In the genomic region with DNA sequence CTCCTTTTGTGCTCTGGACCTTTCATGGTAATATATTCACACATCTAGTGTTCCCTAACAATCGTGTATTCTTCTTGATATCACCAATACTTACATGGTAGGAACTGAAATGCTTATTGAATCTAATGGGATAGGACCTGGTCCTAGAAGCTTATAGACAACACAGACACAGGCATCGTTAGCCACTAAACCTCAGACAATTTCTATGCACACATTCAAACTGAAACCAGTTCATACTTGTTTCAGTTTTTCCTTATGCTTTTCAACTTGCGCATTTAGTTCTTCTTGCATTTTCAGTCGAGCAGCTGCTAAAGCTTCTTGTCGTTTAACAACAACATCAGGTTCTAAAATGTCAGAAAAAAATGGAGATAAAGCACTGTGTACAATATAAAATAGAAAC, we compare ENCODE assay signal across 9 cellular contexts. TPM values are rescaled to one million over a fixed set of nuclear protein-coding genes. Genes with fewer than 3 reads are reported as not detected.
DNase-seq lines count a peak whose midpoint lies in the region; ATAC-seq and TF ChIP-seq lines count a peak whose summit lies in the region.
"Had no signal": no experiment of that assay in that cellular context is flagged by ENCODE, and none has a peak within 500 bp of the region (broad histone marks: within the 10 kb centered on the region; RNA-seq: fewer than 3 reads in every experiment).

No MANE protein-coding gene starts in this region.

- no peaks in the 10 kb centered on the region for H3K9me2 ChIP-seq in GM23248 (ENCODE audit: insufficient read depth)

- H3K27me3 ChIP-seq in GM23248 (replicated peaks; ENCODE audit: insufficient read depth) (no peaks in the 10 kb centered on the region), Panc1 (ENCODE audit: control insufficient read depth, insufficient read depth, low read length) (no peaks in the 10 kb centered on the region)
- H3K27me3 ChIP-seq: body of pancreas had no signal

- no peak overlapping the region for H3K4me2 ChIP-seq in GM23248 (ENCODE audit: unreplicated experiment)

- BruUV-seq in Panc1 (replicated peaks; lab: Mats Ljungman, UMichigan) = TSS peak; percentile 58

- H3K36me3 Mint-ChIP-seq in activated naive CD4-positive, alpha-beta T cell treated with anti-CD3 and anti-CD28 coated beads, Interleukin-2, amount 50 U/mL, for 24 hours = peaks cover 16% of the 10 kb centered on the region
- peaks cover 38% of the 10 kb centered on the region for H3K36me3 Mint-ChIP-seq in type B pancreatic cell
- H3K36me3 Mint-ChIP-seq in osteocyte (ENCODE audit: unreplicated experiment) = peaks cover 48% of the 10 kb centered on the region

- H3K79me2 ChIP-seq in GM23248 (ENCODE audit: insufficient read depth) = peaks cover 43% of the 10 kb centered on the region

- H3K4me3 ChIP-seq in GM23248 (no peak overlapping the region), Panc1 (ENCODE audit: low read depth in 2 of 2, low read length in 2 of 2) (no peak overlapping the region)
- H3K4me3 ChIP-seq: body of pancreas had no signal

- TF ChIP-seq CTCF in Panc1 (IDR thresholded peaks at IDR 0.05) (no peak), type B pancreatic cell (conservative IDR thresholded peaks at IDR 0.05) (no peak), osteocyte (IDR thresholded peaks at IDR 0.05) (no peak)

- H3K9me3 ChIP-seq in GM23248 (ENCODE audit: low read depth) (no peaks in the 10 kb centered on the region), Panc1 (ENCODE audit: control insufficient read depth, insufficient read depth, low read depth, low read length) (no peaks in the 10 kb centered on the region)
- H3K9me3 ChIP-seq: body of pancreas had no signal

- intact Hi-C loops in Panc1 (cut with micrococcal nuclease; ENCODE audit: unreplicated experiment) = no loop called here

- H3K27ac ChIP-seq in GM23248 = no peak overlapping the region
- H3K27ac ChIP-seq in Panc1 (ENCODE audit: low read length) = no peak overlapping the region
- H3K27ac ChIP-seq: body of pancreas had no signal

- H3K36me3 ChIP-seq in GM23248 (ENCODE audit: low read depth) = peaks cover 54% of the 10 kb centered on the region
- peaks cover 42% of the 10 kb centered on the region for H3K36me3 ChIP-seq in Panc1 (ENCODE audit: control insufficient read depth, insufficient read depth, low read length)

- peak overlapping the region; percentile 57 for H3K4me3 Mint-ChIP-seq in activated naive CD4-positive, alpha-beta T cell treated with anti-CD3 and anti-CD28 coated beads, Interleukin-2, amount 50 U/mL, for 24 hours
- H3K4me3 Mint-ChIP-seq in type B pancreatic cell = peak overlapping the region; percentile 4
- H3K4me3 Mint-ChIP-seq in osteocyte (ENCODE audit: unreplicated experiment) = no peak overlapping the region

- WGBS in GM23248 (ENCODE audit: low coverage in 1 of 2, low lambda C conversion rate in 2 of 2, missing lambda C conversion rate in 2 of 2), 2 experiments = 74 to 80% methylated on average over 5 of the region's 5 CpGs

- no peak for DNase-seq in activated naive CD4-positive, alpha-beta T cell treated with Interleukin-2 at 50 U/mL for 16 hours
- DNase-seq in GM23248 = no peak
- no peak for DNase-seq in Panc1 (ENCODE audit: low read depth, low spot score)
- no peak for DNase-seq in type B pancreatic cell (ENCODE audit: extremely low spot score, unreplicated experiment)
- no peak for DNase-seq in GDM1 (lab: John Stamatoyannopoulos, UW)
- no peak for DNase-seq in NCI-H1105 (lab: John Stamatoyannopoulos, UW)
- DNase-seq in osteocyte (ENCODE audit: extremely low spot score, unreplicated experiment) = no peak
- DNase-seq: body of pancreas had no signal

- peak overlapping the region; percentile 100; the same call in 1 of the 2 replicates for H3K9ac ChIP-seq in GM23248

- H3F3A ChIP-seq in GM23248 (ENCODE audit: insufficient read depth) = peaks cover 69% of the 10 kb centered on the region

- ATAC-seq in Panc1 = no peak
- ATAC-seq: body of pancreas had no signal

- peaks cover 13% of the 10 kb centered on the region; the same call in 1 of the 2 replicates for H3K4me1 ChIP-seq in GM23248 (ENCODE audit: insufficient read depth)
- H3K4me1 ChIP-seq in Panc1 (ENCODE audit: control insufficient read depth, insufficient read depth, low read length) = peaks cover 17% of the 10 kb centered on the region

- H4K20me1 ChIP-seq in GM23248 (ENCODE audit: insufficient read depth) = no peaks in the 10 kb centered on the region

- H3K27me3 Mint-ChIP-seq in activated naive CD4-positive, alpha-beta T cell treated with anti-CD3 and anti-CD28 coated beads, Interleukin-2, amount 50 U/mL, for 24 hours = no peaks in the 10 kb centered on the region
- H3K27me3 Mint-ChIP-seq in type B pancreatic cell (no peaks in the 10 kb centered on the region), osteocyte (ENCODE audit: unreplicated experiment) (no peaks in the 10 kb centered on the region)

- CTCF ChIA-PET in Panc1 (lab: Charles Lee) = no interaction called here

- in situ Hi-C loops in GM23248 (cut with MboI) (no loop called here), Panc1 (cut with HindIII; ENCODE audit: low pct_unique_long_range_greater_than_20kb, low sequenced_read_pairs) (no loop called here)

- H3K9me3 Mint-ChIP-seq in activated naive CD4-positive, alpha-beta T cell treated with anti-CD3 and anti-CD28 coated beads, Interleukin-2, amount 50 U/mL, for 24 hours = no peaks in the 10 kb centered on the region
- no peaks in the 10 kb centered on the region for H3K9me3 Mint-ChIP-seq in type B pancreatic cell
- H3K9me3 Mint-ChIP-seq in osteocyte (ENCODE audit: unreplicated experiment) = no peaks in the 10 kb centered on the region

- POLR2A ChIA-PET in Panc1 (lab: Charles Lee) = no interaction called here

- peaks cover 28% of the 10 kb centered on the region for H3K4me1 Mint-ChIP-seq in activated naive CD4-positive, alpha-beta T cell treated with anti-CD3 and anti-CD28 coated beads, Interleukin-2, amount 50 U/mL, for 24 hours
- H3K4me1 Mint-ChIP-seq in type B pancreatic cell (ENCODE audit: unreplicated experiment) (peaks cover 7% of the 10 kb centered on the region), osteocyte (ENCODE audit: unreplicated experiment) (peaks cover 18% of the 10 kb centered on the region)

- H3K27ac Mint-ChIP-seq in activated naive CD4-positive, alpha-beta T cell treated with anti-CD3 and anti-CD28 coated beads, Interleukin-2, amount 50 U/mL, for 24 hours = peak overlapping the region; percentile 62
- H3K27ac Mint-ChIP-seq in type B pancreatic cell (no peak overlapping the region), osteocyte (ENCODE audit: unreplicated experiment) (no peak overlapping the region)

- no peak overlapping the region for H2AFZ ChIP-seq in GM23248

RNA-seq across cellular contexts. Expression of a gene that starts 2.3 kb away (rescaled TPM):
- 98.7 and 98.9 TPM in 2 replicates for total RNA-seq in GM23248 (2014; rRNA removed; shearing (Covaris generic))
- polyA plus RNA-seq in GM23248 (2016; fragmentation: Nextera tagmentation; extraction: Ambion mirVana) = 142 TPM in 2 replicates
- 74.9 TPM for total RNA-seq in Panc1 (2021; ENCODE audit: unreplicated experiment)
- polyA plus RNA-seq in Panc1 (2012; ENCODE audit: insufficient read length) = 55.4 TPM
- 47.2 and 74.3 TPM in 2 replicates for total RNA-seq in type B pancreatic cell (ENCODE audit: low replicate concordance)
- total RNA-seq in osteocyte = 60.4 and 66.6 TPM in 2 replicates

RNA-seq across cellular contexts. Expression of a gene that starts 20.0 kb away (rescaled TPM):
- total RNA-seq in GM23248 (2014; rRNA removed; shearing (Covaris generic)) = 29.3 and 35.2 TPM in 2 replicates
- 67.7 and 70.4 TPM in 2 replicates for polyA plus RNA-seq in GM23248 (2016; fragmentation: Nextera tagmentation; extraction: Ambion mirVana)
- total RNA-seq in Panc1 (2021; ENCODE audit: unreplicated experiment) (98.0 TPM), type B pancreatic cell (ENCODE audit: low replicate concordance) (72.6 and 80.3 TPM in 2 replicates), osteocyte (34.6 and 39.9 TPM in 2 replicates)
- polyA plus RNA-seq in Panc1 (2012; ENCODE audit: insufficient read length) = 134 TPM

RNA-seq across cellular contexts. Expression of a gene that starts 23.2 kb away (rescaled TPM):
- 29.8 and 31.3 TPM in 2 replicates for total RNA-seq in GM23248 (2014; rRNA removed; shearing (Covaris generic))
- 4.8 and 5.2 TPM in 2 replicates for polyA plus RNA-seq in GM23248 (2016; fragmentation: Nextera tagmentation; extraction: Ambion mirVana)
- 50.8 TPM for total RNA-seq in Panc1 (2021; ENCODE audit: unreplicated experiment)
- 21.5 TPM for polyA plus RNA-seq in Panc1 (2012; ENCODE audit: insufficient read length)
- 18.4 and 43.0 TPM in 2 replicates for total RNA-seq in type B pancreatic cell (ENCODE audit: low replicate concordance)
- 39.7 and 41.1 TPM in 2 replicates for total RNA-seq in osteocyte
